Comparison of ENCODE assay signal across 1 cellular context in genomic region chr2:126648345-126648786, GRCh38.
TF ChIP-seq lines count a peak whose summit lies in the region.
"Not testable (repeated sequence)": the region's sequence is repeated elsewhere in the genome, so short reads cannot be mapped to it uniquely, and the experiment has no call there.

No MANE protein-coding gene starts in this region.

TF ChIP-seq in K562, 482 proteins besides CTCF, POLR2A, EP300 and RAD21 (continued from another document):
- TF ChIP-seq DPF2 (IDR thresholded peaks at IDR 0.05): peak; percentile 6
- peak in 1 of 2 experiments; percentile 56; a peak in 1 of 4 replicates for TF ChIP-seq HDAC1 (IDR thresholded peaks at IDR 0.05)
- TF ChIP-seq NR4A1 (CRISPR knock-in tag; IDR thresholded peaks at IDR 0.05): not testable (repeated sequence)
- TF ChIP-seq NR4A1 (tag; IDR thresholded peaks at IDR 0.05): 0 out of 2 replicates have a peak, but pooled peaks have one; percentile 60
- 0 out of 4 replicates have a peak, but pooled peaks of 1 of the 2 experiments have one; percentile 19 for TF ChIP-seq MAZ (CRISPR knock-in tag; conservative IDR thresholded peaks at IDR 0.05 in 1 of 2, IDR thresholded peaks at IDR 0.05 in 1 of 2)
- peak; percentile 81 for TF ChIP-seq TAL1 (IDR thresholded peaks at IDR 0.05)
- peak; percentile 76 for TF ChIP-seq NCOR1 (IDR thresholded peaks at IDR 0.05)
- TF ChIP-seq EP400 (IDR thresholded peaks at IDR 0.05): 0 out of 2 replicates have a peak, but pooled peaks have one; percentile 12
- TF ChIP-seq FOSL1 (tag; conservative IDR thresholded peaks at IDR 0.05): peak; percentile 13
TF ChIP-seq in K562: peak in this region for 51; not testable (repeated sequence) for 431.
